In the genomic region with DNA sequence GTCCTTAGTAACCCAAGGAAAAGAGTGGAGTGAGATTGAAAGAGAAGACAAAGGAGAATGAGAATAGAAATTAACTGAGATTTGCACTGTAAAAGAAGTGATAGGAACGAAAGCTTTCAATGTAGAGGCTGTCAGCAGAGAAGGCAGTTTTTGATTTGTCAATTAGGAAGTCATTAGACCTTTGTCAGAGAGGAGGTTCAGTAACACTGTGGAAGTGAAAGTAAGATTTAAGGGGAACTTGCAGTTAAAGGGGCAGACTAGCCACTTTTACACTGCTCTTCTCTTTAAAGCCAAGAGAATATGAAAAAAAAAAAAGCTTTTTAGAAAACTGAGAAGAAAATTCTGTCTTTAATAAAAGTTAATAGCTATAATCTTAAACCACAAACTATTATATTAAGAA, we compare ENCODE assay signal across 9 cellular contexts. TPM values are rescaled to one million over a fixed set of nuclear protein-coding genes. Genes with fewer than 3 reads are reported as not detected.
DNase-seq lines count a peak whose midpoint lies in the region; ATAC-seq and FAIRE-seq lines count a peak whose summit lies in the region.
"Had no signal": no experiment of that assay in that cellular context is flagged by ENCODE, and none has a peak within 500 bp of the region (broad histone marks: within the 10 kb centered on the region; RNA-seq: fewer than 3 reads in every experiment).

No MANE protein-coding gene starts in this region.

- peak; percentile 90 for ATAC-seq in HG03039 (IDR thresholded peaks at IDR 0.05; ENCODE audit: unreplicated experiment)

- peak; percentile 28 for DNase-seq in GM19239 (ENCODE audit: insufficient read length, low spot score)
- peak; percentile 74 for DNase-seq in SKM-1 (lab: John Stamatoyannopoulos, UW; ENCODE audit: unreplicated experiment)
- peak; percentile 63 for DNase-seq in renal cortical epithelial cell (ENCODE audit: low read depth)
- no peak for DNase-seq in NCI-H748 (lab: John Stamatoyannopoulos, UW; ENCODE audit: unreplicated experiment)
- DNase-seq in mesenteric fat pad (ENCODE audit: low spot score), result no peak
- DNase-seq in DMS153 treated with DMSO at 0.1 percent for 48 hours (lab: John Stamatoyannopoulos, UW; ENCODE audit: unreplicated experiment), result no peak
- DNase-seq in OCI-M2 (lab: John Stamatoyannopoulos, UW; ENCODE audit: unreplicated experiment), result no peak

- peak; percentile 71 for FAIRE-seq in GM19239 (lab: Jason Lieb, UNC)

RNA-seq across cellular contexts. Expression of gene KYNU, which starts 11.5 kb away (rescaled TPM):
- 1.6 and 6.1 TPM in 2 replicates for total RNA-seq in renal cortical epithelial cell
- total RNA-seq in mesenteric fat pad, result 12.0 TPM
- total RNA-seq: SJSA1 had no signal

Comparison
In these comparisons a context has a peak if more than half of its experiments do, and no peak if none do; other contexts are left out.
1. DNase-seq: peak in GM19239 (single experiment), SKM-1 (single experiment) and renal cortical epithelial cell (single experiment); none in NCI-H748 (single experiment), mesenteric fat pad (single experiment), DMS153 treated with DMSO at 0.1 percent for 48 hours (single experiment) and OCI-M2 (single experiment).